14 cellular contexts compared by ENCODE assay signal in the genomic region with DNA sequence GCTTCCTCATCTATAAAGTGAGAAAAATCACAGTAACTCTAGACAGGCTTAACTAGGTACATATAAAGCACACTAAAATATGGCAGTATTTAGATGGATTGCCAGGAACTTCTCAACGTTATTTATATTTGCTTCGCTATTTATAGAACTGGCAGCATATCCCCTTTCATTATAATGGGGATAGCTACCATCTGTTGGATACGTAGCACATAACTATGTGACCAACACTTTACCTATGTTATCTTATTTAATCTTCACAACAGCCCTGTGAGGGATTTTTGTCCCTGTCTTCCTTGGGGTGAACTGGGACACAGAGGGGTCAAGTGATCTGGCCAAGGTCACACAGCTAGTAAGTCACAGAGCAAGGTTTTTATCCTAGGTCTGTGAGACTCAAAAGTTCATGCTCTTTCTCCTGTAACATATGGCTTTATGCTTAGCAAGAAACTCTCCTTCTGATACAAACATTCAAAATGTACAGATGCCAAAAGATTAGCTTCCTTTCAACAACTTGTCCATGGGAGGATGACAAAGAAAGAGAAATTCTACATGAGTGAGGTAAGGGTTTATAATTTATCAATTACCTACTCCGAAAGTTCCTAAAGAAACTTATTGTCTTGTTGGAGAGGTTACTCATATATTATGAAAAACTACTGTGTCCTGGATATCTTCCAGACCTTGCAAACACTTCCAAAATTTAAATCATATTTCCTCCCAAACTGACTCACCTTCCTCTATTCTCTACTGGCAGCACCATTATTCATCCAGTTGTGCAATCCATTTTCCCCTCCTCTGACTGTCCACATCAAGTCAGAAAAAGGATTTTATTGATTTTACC.
DNase-seq lines count a peak whose midpoint lies in the region; ATAC-seq, FAIRE-seq and TF ChIP-seq lines count a peak whose summit lies in the region.
"Had no signal": no experiment of that assay in that cellular context is flagged by ENCODE, and none has a peak within 500 bp of the region (broad histone marks: within the 10 kb centered on the region; RNA-seq: fewer than 3 reads in every experiment).

No MANE protein-coding gene starts in this region.

- CTCF ChIA-PET in AG04449 (lab: Yijun Ruan, JAX), result interaction anchor here (2.8 kb wide), 1 partner anchor 22 kb away, joined by 11 read pairs; no protein-coding TSS in a partner anchor
- CTCF ChIA-PET in IMR-90 (lab: Yijun Ruan, JAX), result no interaction called here
- CTCF ChIA-PET in mammary epithelial cell (lab: Charles Lee; ENCODE audit: low non-redundant PET), result no interaction called here

- intact Hi-C loops in IMR-90 (cut with micrococcal nuclease), result no loop called here
- intact Hi-C loops in mammary epithelial cell (cut with micrococcal nuclease), result no loop called here

- H3K27me3 ChIP-seq in IMR-90 (ENCODE audit: control insufficient read depth, insufficient read depth, low read length) (no peaks in the 10 kb centered on the region), mammary epithelial cell (ENCODE audit: insufficient read depth, low read length) (no peaks in the 10 kb centered on the region), keratinocyte (ENCODE audit: control insufficient read depth, extremely low read depth, insufficient read depth, low read length) (no peaks in the 10 kb centered on the region)
- H3K27me3 ChIP-seq: neutrophil had no signal

- no peak overlapping the region for H2BK120ac ChIP-seq in IMR-90 (ENCODE audit: low read depth, low read length)

- peak overlapping the region; percentile 7; the same call in 1 of the 2 replicates for H2BK20ac ChIP-seq in IMR-90 (ENCODE audit: low read depth, low read length)

- H3K9ac ChIP-seq in IMR-90 (ENCODE audit: low read depth, low read length) (no peak overlapping the region), mammary epithelial cell (ENCODE audit: insufficient read depth, low read length) (no peak overlapping the region), keratinocyte (ENCODE audit: control insufficient read depth, extremely low read depth, insufficient read depth, low read length) (no peak overlapping the region)

- H3K56ac ChIP-seq in IMR-90 (ENCODE audit: extremely low read depth, insufficient read depth, low read length), result no peak overlapping the region

- in situ Hi-C loops in IMR-90 (cut with MboI; ENCODE audit: low sequenced_read_pairs) (no loop called here), mammary epithelial cell (cut with MboI; ENCODE audit: low sequenced_read_pairs in 2 of 2) (no loop called here)

- no CpG with 5 or more reads among the region's 4 CpGs for WGBS in IMR-90 (ENCODE audit: extremely low coverage in 2 of 2, insufficient read length in 1 of 2), 2 experiments
- 49% methylated on average over 4 of the region's 4 CpGs for WGBS in mammary epithelial cell (ENCODE audit: low coverage, missing lambda C conversion rate)

- H3K27ac ChIP-seq in IMR-90 (ENCODE audit: insufficient read depth, low read length), result no peak overlapping the region
- peak overlapping the region; percentile 54 for H3K27ac ChIP-seq in mammary epithelial cell (ENCODE audit: insufficient read depth, low read depth, low read length)
- peak overlapping the region; percentile 51 for H3K27ac ChIP-seq in keratinocyte (ENCODE audit: control insufficient read depth, insufficient read depth, low read length)
- H3K27ac ChIP-seq: neutrophil had no signal

- no peaks in the 10 kb centered on the region; the same call in 1 of the 2 replicates for H3K9me3 ChIP-seq in IMR-90 (ENCODE audit: control insufficient read depth, insufficient read depth, low read length)
- no peaks in the 10 kb centered on the region for H3K9me3 ChIP-seq in mammary epithelial cell (replicated peaks; ENCODE audit: insufficient read depth, low read length)
- H3K9me3 ChIP-seq in keratinocyte (ENCODE audit: control insufficient read depth, low read depth, low read length), result no peaks in the 10 kb centered on the region
- H3K9me3 ChIP-seq: BE2C, neutrophil had no signal

- H4K5ac ChIP-seq in IMR-90 (ENCODE audit: low read depth, low read length), result no peak overlapping the region

- H3K4me3 ChIP-seq in AG04449 (ENCODE audit: low read depth, low read length), result no peak overlapping the region
- no peak overlapping the region for H3K4me3 ChIP-seq in IMR-90 (ENCODE audit: insufficient read depth, low read depth, low read length)
- no peak overlapping the region for H3K4me3 ChIP-seq in mammary epithelial cell (replicated peaks in 1 of 3; ENCODE audit: insufficient read depth in 1 of 3, low read depth in 2 of 3, low read length in 3 of 3)
- H3K4me3 ChIP-seq in keratinocyte (ENCODE audit: control insufficient read depth in 2 of 3, extremely low read depth in 1 of 3, insufficient read depth in 2 of 3, low read depth in 1 of 3, low read length in 3 of 3), result no peak overlapping the region

- no peak overlapping the region for H3K23ac ChIP-seq in IMR-90 (ENCODE audit: low read depth, low read length)

- FAIRE-seq in keratinocyte (lab: Jason Lieb, UNC), result peak; percentile 63

- H2AFZ ChIP-seq in IMR-90 (replicated peaks; ENCODE audit: low read length, poor library complexity) (no peak overlapping the region), mammary epithelial cell (ENCODE audit: low read depth, low read length) (peak overlapping the region; percentile 1), keratinocyte (ENCODE audit: control insufficient read depth, low read length) (peak overlapping the region; percentile 14)

- H2BK5ac ChIP-seq in IMR-90 (ENCODE audit: low read depth, low read length, poor library complexity, severe bottlenecking), result peak overlapping the region; percentile 37

- no peak overlapping the region for H3K18ac ChIP-seq in IMR-90 (ENCODE audit: low read depth, low read length)

- H3K4ac ChIP-seq in IMR-90 (ENCODE audit: low read depth, low read length), result no peak overlapping the region

- H3K4me1 ChIP-seq in IMR-90 (ENCODE audit: control insufficient read depth, insufficient read depth, low read length), result peaks cover 2% of the 10 kb centered on the region; the same call in 1 of the 2 replicates
- H3K4me1 ChIP-seq in mammary epithelial cell (ENCODE audit: insufficient read depth, low read length), result peaks cover 16% of the 10 kb centered on the region
- H3K4me1 ChIP-seq in keratinocyte (ENCODE audit: control insufficient read depth, extremely low read depth, insufficient read depth, low read length), result peaks cover 11% of the 10 kb centered on the region
- H3K4me1 ChIP-seq: BE2C had no signal

- dilution Hi-C loops in IMR-90 (cut with HindIII; ENCODE audit: low sequenced_read_pairs, unreplicated experiment), result no loop called here
- dilution Hi-C loops in mammary epithelial cell (cut with HindIII; ENCODE audit: low sequenced_read_pairs), result no loop called here
- dilution Hi-C loops in keratinocyte (cut with MboI; ENCODE audit: extremely low pct_ligation_motif_present, low sequenced_read_pairs), result no loop called here

- TF ChIP-seq POLR2A in IMR-90 (IDR thresholded peaks at IDR 0.05; ENCODE audit: low read depth, low read length), result no peak

- ATAC-seq in IMR-90 (ENCODE audit: low read depth) (no peak), GM18498 (IDR thresholded peaks at IDR 0.05; ENCODE audit: unreplicated experiment) (no peak)

- no peak for TF ChIP-seq RAD21 in IMR-90 (IDR thresholded peaks at IDR 0.05; ENCODE audit: low read length)

- H3K4me2 ChIP-seq in IMR-90 (ENCODE audit: low read depth, low read length) (no peak overlapping the region), mammary epithelial cell (ENCODE audit: insufficient read depth, low read depth, low read length) (peak overlapping the region; percentile 29), keratinocyte (ENCODE audit: control insufficient read depth, extremely low read depth, insufficient read depth, low read depth, low read length) (peak overlapping the region; percentile 59)

- DNase-seq in AG04449 (ENCODE audit: low read depth, low spot score) (peak; percentile 5), IMR-90 (peak; percentile 70), mammary epithelial cell (peak; percentile 85), keratinocyte (ENCODE audit: low read depth, low spot score) (peak; percentile 38), amygdala (lab: John Stamatoyannopoulos, UW) (no peak), NCI-H146 (lab: John Stamatoyannopoulos, UW) (no peak)
- no peak for DNase-seq in activated CD4-positive, CD25-positive, alpha-beta regulatory T cell treated with anti-CD3 and anti-CD28 coated beads, Interleukin-2, amount 50 U/mL, for 72 hours
- DNase-seq: activated CD4-positive, alpha-beta T cell treated with anti-CD3 and anti-CD28 coated beads, Interleukin-2, amount 50 U/mL, for 4 hours; activated gamma-delta T cell treated with Interleukin-2 at 50 U/mL for 16 hours; BE2C; NCI-H2081 treated with DMSO at 0.1 percent for 48 hours; T-helper 2 cell had no signal

- no peaks in the 10 kb centered on the region for H3K36me3 ChIP-seq in IMR-90 (ENCODE audit: control insufficient read depth, insufficient read depth, low read length)
- no peaks in the 10 kb centered on the region for H3K36me3 ChIP-seq in mammary epithelial cell (ENCODE audit: insufficient read depth, low read length)
- H3K36me3 ChIP-seq in keratinocyte (ENCODE audit: control insufficient read depth in 2 of 2, extremely low read depth in 1 of 2, insufficient read depth in 2 of 2, low read length in 2 of 2), result no peaks in the 10 kb centered on the region
- H3K36me3 ChIP-seq: BE2C, neutrophil had no signal

- H4K20me1 ChIP-seq in IMR-90 (ENCODE audit: insufficient read depth, low read length) (no peaks in the 10 kb centered on the region), mammary epithelial cell (ENCODE audit: insufficient read depth, low read length) (no peaks in the 10 kb centered on the region), keratinocyte (ENCODE audit: control insufficient read depth, extremely low read depth, insufficient read depth, low read length) (no peaks in the 10 kb centered on the region)

- no peak overlapping the region for H2BK15ac ChIP-seq in IMR-90 (ENCODE audit: low read depth, low read length)

- no peak overlapping the region for H2AK9ac ChIP-seq in IMR-90 (replicated peaks; ENCODE audit: low read depth, low read length, poor library complexity)

- H4K91ac ChIP-seq in IMR-90 (ENCODE audit: insufficient read depth, low read depth, low read length), result no peak overlapping the region

- TF ChIP-seq CTCF in AG04449 (IDR thresholded peaks at IDR 0.05; ENCODE audit: insufficient read depth, low read length, missing control alignments) (no peak), IMR-90 (conservative IDR thresholded peaks at IDR 0.05; ENCODE audit: low read depth, low read length) (no peak), mammary epithelial cell (conservative IDR thresholded peaks at IDR 0.05 in 1 of 2, IDR thresholded peaks at IDR 0.05 in 1 of 2; ENCODE audit: extremely low read depth in 1 of 2, insufficient read depth in 1 of 2, low read depth in 1 of 2, low read length in 2 of 2) (no peak), keratinocyte (optimal IDR thresholded peaks at IDR 0.05 in 1 of 3, IDR thresholded peaks at IDR 0.05 in 1 of 3, conservative IDR thresholded peaks at IDR 0.05 in 1 of 3; ENCODE audit: extremely low read depth in 1 of 3, insufficient read depth in 2 of 3, low read length in 3 of 3) (no peak)

- H2AK5ac ChIP-seq in IMR-90 (ENCODE audit: low read depth, low read length), result no peak overlapping the region

- no peaks in the 10 kb centered on the region for H3K79me2 ChIP-seq in mammary epithelial cell (ENCODE audit: insufficient read depth, low read length)
- H3K79me2 ChIP-seq in keratinocyte (ENCODE audit: control insufficient read depth, insufficient read depth, low read length), result no peaks in the 10 kb centered on the region

- H4K8ac ChIP-seq in IMR-90 (ENCODE audit: low read depth in 2 of 2, low read length in 2 of 2), result no peak overlapping the region

- POLR2A ChIA-PET in AG04449 (lab: Yijun Ruan, JAX), result no interaction called here
- POLR2A ChIA-PET in IMR-90 (lab: Charles Lee; ENCODE audit: unreplicated experiment), result no interaction called here

- H3K14ac ChIP-seq in IMR-90 (replicated peaks; ENCODE audit: low read depth, low read length), result no peak overlapping the region

- H3K9me1 ChIP-seq in IMR-90 (ENCODE audit: insufficient read depth, low read length) (no peaks in the 10 kb centered on the region), keratinocyte (ENCODE audit: control insufficient read depth, extremely low read depth, insufficient read depth, low read length) (no peaks in the 10 kb centered on the region)

- BruUV-seq in IMR-90 (replicated peaks; lab: Mats Ljungman, UMichigan), result no TSS peak
- BruUV-seq in mammary epithelial cell (replicated peaks; lab: Mats Ljungman, UMichigan), result no TSS peak

- H3K79me1 ChIP-seq in IMR-90 (ENCODE audit: low read depth in 1 of 2, low read length in 2 of 2), result no peaks in the 10 kb centered on the region

Comparison
In these comparisons a context has a peak if more than half of its experiments do, and no peak if none do; other contexts are left out.
1. DNase-seq: peak in AG04449 (single experiment), IMR-90 (single experiment), mammary epithelial cell (single experiment) and keratinocyte (single experiment); none in amygdala (0 of 56), activated CD4-positive, CD25-positive, alpha-beta regulatory T cell treated with anti-CD3 and anti-CD28 coated beads, Interleukin-2, amount 50 U/mL, for 72 hours (single experiment) and NCI-H146 (single experiment).